In genomic region chr5:150148408-150148927, GRCh38 we compare ENCODE assay signal across 13 cellular contexts. TPM values are rescaled to one million over a fixed set of nuclear protein-coding genes. Genes with fewer than 3 reads are reported as not detected.
DNase-seq lines count a peak whose midpoint lies in the region; ATAC-seq and TF ChIP-seq lines count a peak whose summit lies in the region.
"Had no signal": no experiment of that assay in that cellular context is flagged by ENCODE, and none has a peak within 500 bp of the region (broad histone marks: within the 10 kb centered on the region; RNA-seq: fewer than 3 reads in every experiment).

No MANE protein-coding gene starts in this region.

- POLR2A ChIA-PET in activated CD8-positive, alpha-beta T cell treated with anti-CD3 and anti-CD28 coated beads, Interleukin-2, amount 10 ng/mL, durations not matched to agents 7 days and 5 days (lab: Charles Lee), result interaction anchor here (1.3 kb wide), 1 partner anchor 209 kb away, joined by 3 read pairs; no protein-coding TSS in a partner anchor
- POLR2A ChIA-PET in activated CD8-positive, alpha-beta T cell treated with anti-CD3 and anti-CD28 coated beads for 36 hours (lab: Charles Lee), result no interaction called here

- H3K4me1 Mint-ChIP-seq in activated CD8-positive, alpha-beta T cell treated with anti-CD3 and anti-CD28 coated beads, Interleukin-2, amount 10 ng/mL, durations not matched to agents 7 days and 5 days (ENCODE audit: low read depth), result peaks cover 76% of the 10 kb centered on the region
- no peaks in the 10 kb centered on the region for H3K4me1 Mint-ChIP-seq in activated CD8-positive, alpha-beta T cell treated with anti-CD3 and anti-CD28 coated beads for 36 hours (ENCODE audit: low read depth)
- peaks cover 66% of the 10 kb centered on the region for H3K4me1 Mint-ChIP-seq in nephron

- H3K27ac ChIP-seq in cingulate gyrus (ENCODE audit: low read depth, low read length) (peak overlapping the region; percentile 56), tibial nerve (peak overlapping the region; percentile 60 to 99 (median 90))

- H3K4me3 ChIP-seq in tibial nerve, result no peak overlapping the region

- no peak for DNase-seq in activated CD8-positive, alpha-beta T cell treated with anti-CD3 and anti-CD28 coated beads, Interleukin-2, amount 10 ng/mL, durations not matched to agents 7 days and 5 days
- DNase-seq in activated CD8-positive, alpha-beta T cell treated with anti-CD3 and anti-CD28 coated beads for 36 hours, result no peak
- DNase-seq in tibial nerve (ENCODE audit: low spot score in 2 of 2), result no peak
- DNase-seq: activated CD4-positive, alpha-beta T cell treated with anti-CD3 and anti-CD28 coated beads, Interleukin-2, amount 50 U/mL, for 1 hour; effector CD4-positive, alpha-beta T cell; hippocampal formation; NCI-H1436 treated with DMSO at 0.1 percent for 48 hours had no signal

- intact Hi-C loops in activated CD8-positive, alpha-beta T cell treated with anti-CD3 and anti-CD28 coated beads for 36 hours (cut with micrococcal nuclease), result no loop called here

- H3K9me3 Mint-ChIP-seq in activated CD8-positive, alpha-beta T cell treated with anti-CD3 and anti-CD28 coated beads, Interleukin-2, amount 10 ng/mL, durations not matched to agents 7 days and 5 days (ENCODE audit: insufficient read depth), result no peaks in the 10 kb centered on the region
- H3K9me3 Mint-ChIP-seq in activated CD8-positive, alpha-beta T cell treated with anti-CD3 and anti-CD28 coated beads for 36 hours, result no peaks in the 10 kb centered on the region
- no peaks in the 10 kb centered on the region for H3K9me3 Mint-ChIP-seq in nephron

- peaks cover 38% of the 10 kb centered on the region for H3K36me3 Mint-ChIP-seq in activated CD8-positive, alpha-beta T cell treated with anti-CD3 and anti-CD28 coated beads, Interleukin-2, amount 10 ng/mL, durations not matched to agents 7 days and 5 days (ENCODE audit: low read depth)
- H3K36me3 Mint-ChIP-seq in activated CD8-positive, alpha-beta T cell treated with anti-CD3 and anti-CD28 coated beads for 36 hours (ENCODE audit: low read depth), result no peaks in the 10 kb centered on the region
- peaks cover 16% of the 10 kb centered on the region for H3K36me3 Mint-ChIP-seq in nephron (ENCODE audit: low read depth)
- H3K36me3 Mint-ChIP-seq: activated naive CD8-positive, alpha-beta T cell had no signal

- H3K4me1 ChIP-seq in tibial nerve, result peaks cover 0 to 100% (median 82%) of the 10 kb centered on the region in 4 donors

- ATAC-seq in activated CD8-positive, alpha-beta T cell treated with anti-CD3 and anti-CD28 coated beads, Interleukin-2, amount 10 ng/mL, durations not matched to agents 7 days and 5 days, result no peak
- ATAC-seq in activated CD8-positive, alpha-beta T cell treated with anti-CD3 and anti-CD28 coated beads for 36 hours, result no peak
- no peak for ATAC-seq in HG02610 (IDR thresholded peaks at IDR 0.05; ENCODE audit: unreplicated experiment)
- ATAC-seq in GM19324 (IDR thresholded peaks at IDR 0.05; ENCODE audit: low FRiP score, unreplicated experiment), result no peak
- no peak for ATAC-seq in HG03280 (IDR thresholded peaks at IDR 0.05; ENCODE audit: unreplicated experiment)

- CTCF ChIA-PET in activated CD8-positive, alpha-beta T cell treated with anti-CD3 and anti-CD28 coated beads, Interleukin-2, amount 10 ng/mL, durations not matched to agents 7 days and 5 days (lab: Charles Lee), result interaction anchor here (1.1 kb wide), 1 partner anchor 26 kb away, joined by 4 read pairs; no protein-coding TSS in a partner anchor
- CTCF ChIA-PET in activated CD8-positive, alpha-beta T cell treated with anti-CD3 and anti-CD28 coated beads for 36 hours (lab: Charles Lee), result interaction anchor here (1.2 kb wide), 1 partner anchor 19 kb away, joined by 3 read pairs; no protein-coding TSS in a partner anchor

- WGBS in tibial nerve, 2 donors, result 72 to 87% methylated on average over 2 to 4 of the region's 4 CpGs

- H3K27me3 Mint-ChIP-seq in activated CD8-positive, alpha-beta T cell treated with anti-CD3 and anti-CD28 coated beads, Interleukin-2, amount 10 ng/mL, durations not matched to agents 7 days and 5 days (ENCODE audit: low read depth), result no peaks in the 10 kb centered on the region
- H3K27me3 Mint-ChIP-seq in activated CD8-positive, alpha-beta T cell treated with anti-CD3 and anti-CD28 coated beads for 36 hours, result no peaks in the 10 kb centered on the region
- H3K27me3 Mint-ChIP-seq in nephron (ENCODE audit: low read depth), result peaks cover 4% of the 10 kb centered on the region
- H3K27me3 Mint-ChIP-seq: activated naive CD8-positive, alpha-beta T cell had no signal

- TF ChIP-seq EP300 in tibial nerve (IDR thresholded peaks at IDR 0.05), result no peak

- H3K27ac Mint-ChIP-seq in activated CD8-positive, alpha-beta T cell treated with anti-CD3 and anti-CD28 coated beads, Interleukin-2, amount 10 ng/mL, durations not matched to agents 7 days and 5 days, result peak overlapping the region; percentile 98
- H3K27ac Mint-ChIP-seq in activated CD8-positive, alpha-beta T cell treated with anti-CD3 and anti-CD28 coated beads for 36 hours, result no peak overlapping the region
- peak overlapping the region; percentile 60 to 92 (median 81) for H3K27ac Mint-ChIP-seq in nephron
- H3K27ac Mint-ChIP-seq: activated naive CD8-positive, alpha-beta T cell had no signal

- H3K4me3 Mint-ChIP-seq in activated CD8-positive, alpha-beta T cell treated with anti-CD3 and anti-CD28 coated beads, Interleukin-2, amount 10 ng/mL, durations not matched to agents 7 days and 5 days, result peak overlapping the region; percentile 74
- H3K4me3 Mint-ChIP-seq in activated CD8-positive, alpha-beta T cell treated with anti-CD3 and anti-CD28 coated beads for 36 hours, result no peak overlapping the region
- peak overlapping the region; percentile 6 to 20 (median 14) for H3K4me3 Mint-ChIP-seq in nephron
- H3K4me3 Mint-ChIP-seq: activated naive CD8-positive, alpha-beta T cell had no signal

- no peak for TF ChIP-seq CTCF in activated CD8-positive, alpha-beta T cell treated with anti-CD3 and anti-CD28 coated beads for 36 hours (IDR thresholded peaks at IDR 0.05)
- TF ChIP-seq CTCF in nephron (IDR thresholded peaks at IDR 0.05; ENCODE audit: unreplicated experiment in 3 of 3) (no peak), tibial nerve (IDR thresholded peaks at IDR 0.05) (no peak)

- H3K27me3 ChIP-seq in tibial nerve, result no peaks in the 10 kb centered on the region

- TF ChIP-seq POLR2A in tibial nerve (IDR thresholded peaks at IDR 0.05), result no peak

- no peaks in the 10 kb centered on the region for H3K9me3 ChIP-seq in tibial nerve

- H3K36me3 ChIP-seq in tibial nerve, result peaks cover 0 to 9% (median 0%) of the 10 kb centered on the region in 3 donors

RNA-seq across cellular contexts. Expression of gene PDGFRB, which starts 7.2 kb away (rescaled TPM):
- 10 to 100 TPM; 47.0 to 49.0 TPM for total RNA-seq in activated CD8-positive, alpha-beta T cell treated with anti-CD3 and anti-CD28 coated beads, Interleukin-2, amount 10 ng/mL, durations not matched to agents 7 days and 5 days
- total RNA-seq in activated CD8-positive, alpha-beta T cell treated with anti-CD3 and anti-CD28 coated beads for 36 hours, result under 1 TPM; 0.58 to 0.74 TPM
- 100 to 1,000 TPM; 171 to 354 (median 217) TPM for total RNA-seq in tibial nerve

RNA-seq across cellular contexts. Expression of gene CDX1, which starts 18.1 kb away (rescaled TPM):
- total RNA-seq in activated CD8-positive, alpha-beta T cell treated with anti-CD3 and anti-CD28 coated beads, Interleukin-2, amount 10 ng/mL, durations not matched to agents 7 days and 5 days, result not detected
- not detected for total RNA-seq in activated CD8-positive, alpha-beta T cell treated with anti-CD3 and anti-CD28 coated beads for 36 hours
- 1 to 10 TPM in 1 of 4 donors, under 1 TPM in 1, not detected in 2; 0.22 to 2.5 TPM for total RNA-seq in tibial nerve

RNA-seq across cellular contexts. Expression of gene SLC6A7, which starts 41.4 kb away (rescaled TPM):
- total RNA-seq in activated CD8-positive, alpha-beta T cell treated with anti-CD3 and anti-CD28 coated beads, Interleukin-2, amount 10 ng/mL, durations not matched to agents 7 days and 5 days, result not detected
- not detected for total RNA-seq in activated CD8-positive, alpha-beta T cell treated with anti-CD3 and anti-CD28 coated beads for 36 hours
- not detected for total RNA-seq in tibial nerve

Comparison
In these comparisons a context has a peak if more than half of its experiments do, and no peak if none do; other contexts are left out.
1. RNA of gene PDGFRB, which starts 7.2 kb away (total RNA-seq): 171 to 354 TPM in tibial nerve and 47.0 to 49.0 TPM in activated CD8-positive, alpha-beta T cell treated with anti-CD3 and anti-CD28 coated beads, Interleukin-2, amount 10 ng/mL, durations not matched to agents 7 days and 5 days; 0.58 to 0.74 TPM in activated CD8-positive, alpha-beta T cell treated with anti-CD3 and anti-CD28 coated beads for 36 hours; every median in the first group is over 10 times any median in the second.